In the genomic region with DNA sequence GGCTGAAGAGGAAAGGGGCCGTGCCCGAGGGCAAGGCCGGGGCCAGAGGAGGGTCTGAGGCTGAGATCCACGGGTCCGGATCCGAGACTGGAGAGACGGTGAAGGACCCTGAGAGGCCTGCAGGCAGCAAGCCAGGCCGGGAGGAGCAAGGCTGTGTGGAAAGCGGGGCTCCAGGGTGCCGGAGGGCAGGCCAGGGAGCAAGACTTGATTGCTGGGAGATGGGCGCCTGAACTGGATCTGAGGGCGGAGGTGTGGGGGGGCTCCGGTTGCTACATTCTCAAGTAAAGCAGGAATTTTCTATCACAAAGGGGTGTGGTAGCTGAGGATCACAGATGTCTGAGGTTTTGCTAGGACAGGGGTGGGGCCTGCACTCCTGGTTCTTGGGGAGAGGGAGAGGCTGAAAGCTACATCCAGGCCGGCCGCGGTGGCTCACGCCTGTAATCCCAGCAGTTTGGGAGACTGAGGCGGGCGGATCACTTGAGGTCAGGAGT, we compare ENCODE assay signal across 10 cellular contexts. TPM values are rescaled to one million over a fixed set of nuclear protein-coding genes. Genes with fewer than 3 reads are reported as not detected.
DNase-seq lines count a peak whose midpoint lies in the region; ATAC-seq and TF ChIP-seq lines count a peak whose summit lies in the region.
"Had no signal": no experiment of that assay in that cellular context is flagged by ENCODE, and none has a peak within 500 bp of the region (broad histone marks: within the 10 kb centered on the region; RNA-seq: fewer than 3 reads in every experiment).

No MANE protein-coding gene starts in this region.

- TF ChIP-seq RAD21 in HCT116 (IDR thresholded peaks at IDR 0.05; ENCODE audit: low read depth) = no peak

- DNase-seq in AG10803 (ENCODE audit: low read depth) (peak; percentile 53), HCT116 (ENCODE audit: low read depth, low spot score) (no peak), coronary artery (ENCODE audit: low spot score) (no peak), CD14-positive monocyte (ENCODE audit: low spot score) (no peak), NCI-H1092 (lab: John Stamatoyannopoulos, UW) (no peak)
- no peak for DNase-seq in effector memory CD4-positive, alpha-beta T cell
- DNase-seq: foreskin melanocyte, GDM1 had no signal

- H3K27ac Mint-ChIP-seq in nephron (peak overlapping the region; percentile 92 to 98 (median 96)), CD14-positive monocyte (peak overlapping the region in 1 of 7 donors; percentile 5)

- peaks cover 4% of the 10 kb centered on the region for H3K36me3 Mint-ChIP-seq in nephron (ENCODE audit: low read depth)
- no peaks in the 10 kb centered on the region for H3K36me3 Mint-ChIP-seq in CD14-positive monocyte

- no peak overlapping the region for H3K9ac ChIP-seq in HCT116 (ENCODE audit: low read length)

- H3K9me2 ChIP-seq in HCT116 (ENCODE audit: insufficient read depth) = no peaks in the 10 kb centered on the region

- POLR2A ChIA-PET in HCT116 (lab: Charles Lee) = no interaction called here

- H3K27me3 Mint-ChIP-seq in nephron (ENCODE audit: low read depth) (no peaks in the 10 kb centered on the region), CD14-positive monocyte (ENCODE audit: low read depth in 3 of 3) (peaks cover 6 to 10% (median 6%) of the 10 kb centered on the region in 3 donors)

- H3K36me3 ChIP-seq in HCT116 (ENCODE audit: control insufficient read depth in 1 of 2, insufficient read depth in 2 of 2, low read length in 2 of 2) = no peaks in the 10 kb centered on the region
- no peaks in the 10 kb centered on the region for H3K36me3 ChIP-seq in effector memory CD4-positive, alpha-beta T cell (ENCODE audit: control insufficient read depth, insufficient read depth, low read length)

- no peak for TF ChIP-seq POLR2A in HCT116 (IDR thresholded peaks at IDR 0.05; ENCODE audit: borderline replicate concordance, extremely low read depth, insufficient read depth, insufficient read length)

- no peaks in the 10 kb centered on the region for H3K9me3 ChIP-seq in HCT116 (ENCODE audit: control insufficient read depth in 1 of 2, insufficient read depth in 1 of 2, low read depth in 1 of 2, low read length in 2 of 2)
- H3K9me3 ChIP-seq in effector memory CD4-positive, alpha-beta T cell (ENCODE audit: control insufficient read depth, low read length) = no peaks in the 10 kb centered on the region

- no peaks in the 10 kb centered on the region for H3K27me3 ChIP-seq in HCT116 (ENCODE audit: insufficient read depth, low read length)
- H3K27me3 ChIP-seq in effector memory CD4-positive, alpha-beta T cell (replicated peaks; ENCODE audit: control insufficient read depth, insufficient read depth, low read length, poor library complexity, severe bottlenecking) = no peaks in the 10 kb centered on the region

- H3K79me2 ChIP-seq in HCT116 (ENCODE audit: insufficient read depth, low read length) = no peaks in the 10 kb centered on the region

- H4K20me1 ChIP-seq in HCT116 (ENCODE audit: insufficient read depth) = no peaks in the 10 kb centered on the region

- peaks cover 45% of the 10 kb centered on the region for H3K4me1 Mint-ChIP-seq in nephron
- peaks cover 18% of the 10 kb centered on the region for H3K4me1 Mint-ChIP-seq in CD14-positive monocyte

- H3K4me3 Mint-ChIP-seq in nephron (peak overlapping the region; percentile 82 to 87 (median 84)), CD14-positive monocyte (no peak overlapping the region)

- H3K27ac ChIP-seq in HCT116 (ENCODE audit: low read depth, low read length) = peak overlapping the region; percentile 12; the same call in 1 of the 2 replicates
- peak overlapping the region; percentile 42 to 89 for H3K27ac ChIP-seq in coronary artery
- no peak overlapping the region for H3K27ac ChIP-seq in effector memory CD4-positive, alpha-beta T cell (ENCODE audit: insufficient read depth, low read length, poor library complexity, severe bottlenecking)

- H3K4me2 ChIP-seq in HCT116 (ENCODE audit: low read length) = no peak overlapping the region

- no peak overlapping the region for H2AFZ ChIP-seq in HCT116 (ENCODE audit: low read depth, low read length, poor library complexity, severe bottlenecking)

- no TSS peak for BruUV-seq in HCT116 (replicated peaks; lab: Mats Ljungman, UMichigan)

- peaks cover 8 to 39% of the 10 kb centered on the region in 2 experiments for H3K4me1 ChIP-seq in HCT116 (ENCODE audit: control insufficient read depth in 1 of 2, insufficient read depth in 2 of 2, low read length in 2 of 2)
- H3K4me1 ChIP-seq in effector memory CD4-positive, alpha-beta T cell (ENCODE audit: control insufficient read depth, insufficient read depth, low read length, poor library complexity, severe bottlenecking) = peaks cover 16% of the 10 kb centered on the region

- CTCF ChIA-PET in HCT116 (lab: Charles Lee) = no interaction called here

- H3K4me3 ChIP-seq in AG10803 (ENCODE audit: low read length) = peak overlapping the region; percentile 69
- H3K4me3 ChIP-seq in HCT116 (replicated peaks in 1 of 2; ENCODE audit: low read depth in 1 of 2, low read length in 2 of 2) = no peak overlapping the region
- H3K4me3 ChIP-seq in coronary artery = peak overlapping the region; percentile 78
- no peak overlapping the region for H3K4me3 ChIP-seq in effector memory CD4-positive, alpha-beta T cell (ENCODE audit: insufficient read depth, low read depth, low read length, poor library complexity, severe bottlenecking)

- RAD21 ChIA-PET in HCT116 (lab: Charles Lee; ENCODE audit: low non-redundant PET in 1 of 2, low total read pairs in 2 of 2, uncharacterized antibody in 2 of 2, unreplicated experiment in 2 of 2) = no interaction called here

- TF ChIP-seq CTCF in AG10803 (conservative IDR thresholded peaks at IDR 0.05; ENCODE audit: low read length) = no peak
- no peak for TF ChIP-seq CTCF in HCT116 (IDR thresholded peaks at IDR 0.05 in 2 of 3, conservative IDR thresholded peaks at IDR 0.05 in 1 of 3; ENCODE audit: borderline replicate concordance in 1 of 3, insufficient read depth in 1 of 3, low read depth in 2 of 3, low read length in 2 of 3)
- TF ChIP-seq CTCF in coronary artery (IDR thresholded peaks at IDR 0.05) = no peak
- TF ChIP-seq CTCF in nephron (IDR thresholded peaks at IDR 0.05; ENCODE audit: unreplicated experiment in 3 of 3) = no peak
- TF ChIP-seq CTCF in CD14-positive monocyte (IDR thresholded peaks at IDR 0.05) = no peak

- intact Hi-C loops in HCT116 (cut with micrococcal nuclease) (no loop called here), CD14-positive monocyte (cut with micrococcal nuclease) (loop anchor here in 1 of 2 donors (10.0 kb wide), 1 partner anchor 71 kb away; the partner anchor contains the start of gene CA11)

- H3K9me3 Mint-ChIP-seq in nephron (no peaks in the 10 kb centered on the region), CD14-positive monocyte (peaks cover 0 to 12% (median 4%) of the 10 kb centered on the region in 7 donors)

- ATAC-seq in HCT116 (no peak), GM21360 (IDR thresholded peaks at IDR 0.05; ENCODE audit: unreplicated experiment) (no peak)

TF ChIP-seq in HCT116, 20 proteins besides CTCF, POLR2A, EP300 and RAD21:
- TF ChIP-seq EGR1 (IDR thresholded peaks at IDR 0.05; ENCODE audit: low read depth) = no peak
- TF ChIP-seq CBX3 (IDR thresholded peaks at IDR 0.05; ENCODE audit: low read depth) = no peak
- TF ChIP-seq YY1 (IDR thresholded peaks at IDR 0.05; ENCODE audit: extremely low read depth, insufficient replicate concordance, low read depth, low read length) = no peak

RNA-seq across cellular contexts. Expression of gene MAMSTR, which starts 3.8 kb away (rescaled TPM):
- 1.3 TPM for total RNA-seq in HCT116 (2021; ENCODE audit: unreplicated experiment)
- 0.85 and 0.91 TPM in 2 replicates for polyA plus RNA-seq in HCT116 (2012)
- polyA plus RNA-seq in CD14-positive monocyte = not detected

RNA-seq across cellular contexts. Expression of gene FUT2, which starts 20.0 kb away (rescaled TPM):
- 12.5 TPM for total RNA-seq in HCT116 (2021; ENCODE audit: unreplicated experiment)
- 14.5 and 15.7 TPM in 2 replicates for polyA plus RNA-seq in HCT116 (2012)
- polyA plus RNA-seq in CD14-positive monocyte = not detected

RNA-seq across cellular contexts. Expression of gene RASIP1, which starts 24.7 kb away (rescaled TPM):
- 1.9 TPM for total RNA-seq in HCT116 (2021; ENCODE audit: unreplicated experiment)
- 1.8 and 1.9 TPM in 2 replicates for polyA plus RNA-seq in HCT116 (2012)
- not detected for polyA plus RNA-seq in CD14-positive monocyte

RNA-seq across cellular contexts. Expression of gene IZUMO1, which starts 31.0 kb away (rescaled TPM):
- 1.7 TPM for total RNA-seq in HCT116 (2021; ENCODE audit: unreplicated experiment)
- 1.5 and 2.0 TPM in 2 replicates for polyA plus RNA-seq in HCT116 (2012)
- not detected for polyA plus RNA-seq in CD14-positive monocyte

RNA-seq across cellular contexts. Expression of gene FUT1, which starts 36.7 kb away (rescaled TPM):
- total RNA-seq in HCT116 (2021; ENCODE audit: unreplicated experiment) = 14.1 TPM
- polyA plus RNA-seq in HCT116 (2012) = 11.8 and 13.1 TPM in 2 replicates
- polyA plus RNA-seq in CD14-positive monocyte = not detected

Comparison
In these comparisons a context has a peak if more than half of its experiments do, and no peak if none do; other contexts are left out.
1. H3K4me3 ChIP-seq: peak in AG10803 (single experiment) and coronary artery (single experiment); none in HCT116 (0 of 2) and effector memory CD4-positive, alpha-beta T cell (single experiment).
2. H3K4me3 Mint-ChIP-seq: peak in nephron (3 of 3); none in CD14-positive monocyte (0 of 2).